Comparison of ENCODE assay signal across 9 cellular contexts in genomic region chr7:150375662-150376521, GRCh38. TPM values are rescaled to one million over a fixed set of nuclear protein-coding genes. Genes with fewer than 3 reads are reported as not detected.
DNase-seq lines count a peak whose midpoint lies in the region; ATAC-seq and TF ChIP-seq lines count a peak whose summit lies in the region.
"Had no signal": no experiment of that assay in that cellular context is flagged by ENCODE, and none has a peak within 500 bp of the region (broad histone marks: within the 10 kb centered on the region; RNA-seq: fewer than 3 reads in every experiment).

No MANE protein-coding gene starts in this region.

- no peaks in the 10 kb centered on the region for H3K9me3 Mint-ChIP-seq in mesothelial cell of epicardium

- TF ChIP-seq CTCF in mesothelial cell of epicardium (IDR thresholded peaks at IDR 0.05; ENCODE audit: unreplicated experiment): no peak

- H3K36me3 Mint-ChIP-seq in mesothelial cell of epicardium: peaks cover 4% of the 10 kb centered on the region

- no peak overlapping the region for H3K4me3 Mint-ChIP-seq in mesothelial cell of epicardium

- peak overlapping the region; percentile 80 for H3K27ac Mint-ChIP-seq in mesothelial cell of epicardium

- no peaks in the 10 kb centered on the region for H3K27me3 Mint-ChIP-seq in mesothelial cell of epicardium (ENCODE audit: low read depth)

- peak; percentile 18 for ATAC-seq in GM21447 (IDR thresholded peaks at IDR 0.05; ENCODE audit: unreplicated experiment)
- no peak for ATAC-seq in GM21717 (IDR thresholded peaks at IDR 0.05; ENCODE audit: unreplicated experiment)

- DNase-seq in CD1c-positive myeloid dendritic cell (ENCODE audit: extremely low spot score) (peak; percentile 25), mesothelial cell of epicardium (ENCODE audit: low spot score in 2 of 2, unreplicated experiment in 2 of 2) (no peak), NCI-H2081 treated with DMSO at 0.1 percent for 48 hours (lab: John Stamatoyannopoulos, UW) (no peak), NCI-H1092 (lab: John Stamatoyannopoulos, UW) (no peak), NK-92 (lab: John Stamatoyannopoulos, UW; ENCODE audit: unreplicated experiment) (no peak)
- DNase-seq in activated CD4-positive, alpha-beta T cell treated with anti-CD3 and anti-CD28 coated beads for 48 hours: peak; percentile 62
- DNase-seq: IMR-90 had no signal

- peaks cover 61% of the 10 kb centered on the region for H3K4me1 Mint-ChIP-seq in mesothelial cell of epicardium

RNA-seq across cellular contexts. Expression of gene ZNF775, which starts 3.2 kb away (rescaled TPM):
- total RNA-seq in mesothelial cell of epicardium: 13.3 to 14.9 TPM (median 14.8 TPM) in 3 replicates

RNA-seq across cellular contexts. Expression of gene REPIN1, which starts 7.3 kb away (rescaled TPM):
- total RNA-seq in mesothelial cell of epicardium: 147 to 149 TPM (median 148 TPM) in 3 replicates

RNA-seq across cellular contexts. Expression of gene RARRES2, which starts 34.5 kb away (rescaled TPM):
- 24.9 to 26.4 TPM (median 26.2 TPM) in 3 replicates for total RNA-seq in mesothelial cell of epicardium
- total RNA-seq: IMR-90 had no signal

RNA-seq across cellular contexts. Expression of gene ACTR3C, which starts 52.5 kb away (rescaled TPM):
- 0.40 to 0.84 TPM (median 0.47 TPM) in 3 replicates for total RNA-seq in mesothelial cell of epicardium
- total RNA-seq: IMR-90 had no signal

RNA-seq across cellular contexts. Expression of gene LRRC61, which starts 52.7 kb away (rescaled TPM):
- total RNA-seq in mesothelial cell of epicardium: 3.3 to 4.0 TPM (median 3.4 TPM) in 3 replicates
- total RNA-seq: IMR-90 had no signal

Comparison
In these comparisons a context has a peak if more than half of its experiments do, and no peak if none do; other contexts are left out.
1. DNase-seq: peak in CD1c-positive myeloid dendritic cell (single experiment) and activated CD4-positive, alpha-beta T cell treated with anti-CD3 and anti-CD28 coated beads for 48 hours (single experiment); none in mesothelial cell of epicardium (0 of 2), NCI-H2081 treated with DMSO at 0.1 percent for 48 hours (single experiment), NCI-H1092 (single experiment) and NK-92 (single experiment).